Comparison of ENCODE assay signal across 9 cellular contexts in the genomic region with DNA sequence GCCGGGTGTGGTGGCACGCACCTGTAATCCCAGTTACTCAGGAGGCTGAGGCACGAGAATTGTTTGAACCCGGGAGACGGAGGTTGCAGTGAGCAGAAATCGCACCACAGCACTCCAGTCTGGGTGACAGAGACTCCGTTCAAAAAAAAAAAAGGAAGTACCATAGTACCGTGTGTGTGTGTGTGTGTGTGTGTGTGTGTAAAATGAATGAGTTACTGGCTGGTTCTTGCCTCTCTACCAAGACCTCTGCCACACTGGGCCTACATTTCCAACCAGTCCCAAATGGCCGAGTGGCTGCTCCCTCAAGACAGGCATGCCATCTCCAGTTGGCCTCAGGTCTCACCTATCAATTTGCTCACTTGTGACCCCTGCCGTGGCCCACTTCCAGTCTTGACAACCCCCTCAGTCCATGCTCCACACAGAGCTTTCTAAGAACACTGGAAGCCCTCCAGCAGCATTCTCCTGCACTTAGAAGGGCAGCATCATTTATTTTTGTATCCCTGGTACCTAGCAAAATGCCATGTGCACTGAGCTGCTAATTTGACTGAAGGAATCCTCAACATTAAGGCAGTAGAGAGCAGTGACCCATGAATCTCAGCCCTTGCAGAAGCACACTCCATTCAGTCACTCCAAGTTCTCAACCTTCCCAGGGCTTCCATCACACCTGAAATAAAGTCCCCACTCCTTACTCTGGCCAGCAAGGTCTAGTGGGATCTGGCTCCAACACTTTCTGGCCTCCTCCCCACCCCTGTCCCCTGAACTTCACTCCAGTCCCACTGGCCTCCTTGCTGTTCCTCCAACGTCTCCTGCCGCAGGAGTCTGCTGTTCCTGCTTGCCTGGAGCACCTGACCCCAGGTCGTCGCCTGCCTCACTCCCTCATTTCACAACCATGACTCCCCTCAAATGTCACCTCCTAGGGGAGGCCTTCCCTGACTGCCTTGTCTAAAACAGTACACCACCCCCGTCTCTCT. TPM values are rescaled to one million over a fixed set of nuclear protein-coding genes. Genes with fewer than 3 reads are reported as not detected.
A peak's percentile ranks its signal among the peaks of the same experiment; 100 is the strongest.
DNase-seq lines count a peak whose midpoint lies in the region; ATAC-seq, FAIRE-seq and TF ChIP-seq lines count a peak whose summit lies in the region.
"Had no signal": no experiment of that assay in that cellular context is flagged by ENCODE, and none has a peak within 500 bp of the region (broad histone marks: within the 10 kb centered on the region; RNA-seq: fewer than 3 reads in every experiment).

No MANE protein-coding gene starts in this region.

- intact Hi-C loops in CD8-positive, alpha-beta T cell (cut with DNase I, micrococcal nuclease) = no loop called here
- intact Hi-C loops in pancreas (cut with DNase I) = loop anchor here in 1 of 3 donors (5.0 kb wide), 1 partner anchor 55 kb away; a partner anchor contains a TSS

- CTCF ChIA-PET in CD8-positive, alpha-beta T cell (lab: Charles Lee) = interaction anchor here (5.5 kb wide), 1 partner anchor 56 kb away, joined by 27 read pairs; a partner anchor contains a TSS

- 84 to 93% methylated on average over 15 of the region's 15 CpGs for WGBS in pancreas, 2 donors

- no peak for ATAC-seq in CD8-positive, alpha-beta T cell
- no peak for ATAC-seq in pancreas

- no peak for FAIRE-seq in pancreas (lab: Jason Lieb, UNC)

- TF ChIP-seq CTCF in CD8-positive, alpha-beta T cell (IDR thresholded peaks at IDR 0.05) = no peak
- TF ChIP-seq CTCF in chondrocyte (IDR thresholded peaks at IDR 0.05) = no peak
- no peak for TF ChIP-seq CTCF in pancreas (IDR thresholded peaks at IDR 0.05)

- peaks cover 24% of the 10 kb centered on the region for H3K4me1 ChIP-seq in CD8-positive, alpha-beta T cell (ENCODE audit: insufficient read depth, low read length)
- H3K4me1 ChIP-seq in pancreas = peaks cover 49 to 54% (median 52%) of the 10 kb centered on the region in 3 donors

- H3K36me3 Mint-ChIP-seq in CD8-positive, alpha-beta T cell = peaks cover 30% of the 10 kb centered on the region
- H3K36me3 Mint-ChIP-seq in chondrocyte (ENCODE audit: low read depth) = peaks cover 33% of the 10 kb centered on the region

- H3K27me3 Mint-ChIP-seq in CD8-positive, alpha-beta T cell (ENCODE audit: low read depth) = no peaks in the 10 kb centered on the region
- H3K27me3 Mint-ChIP-seq in chondrocyte (ENCODE audit: low read depth) = no peaks in the 10 kb centered on the region

- DNase-seq in CD8-positive, alpha-beta T cell = no peak
- DNase-seq in NOMO-1 treated with dmso at 0.1 percent for 144 hours (lab: John Stamatoyannopoulos, UW; ENCODE audit: unreplicated experiment) (peak; percentile 14), chondrocyte (ENCODE audit: low spot score) (no peak), pancreas (no peak), midbrain (lab: John Stamatoyannopoulos, UW) (no peak), SW 1271 (lab: John Stamatoyannopoulos, UW) (no peak), DMS79 treated with DMSO at 0.1 percent for 48 hours (lab: John Stamatoyannopoulos, UW) (no peak)
- no peak for DNase-seq in effector CD8-positive, alpha-beta T cell (lab: John Stamatoyannopoulos, UW)

- H3K27me3 ChIP-seq in CD8-positive, alpha-beta T cell (ENCODE audit: insufficient read depth, low read length) = no peaks in the 10 kb centered on the region
- no peaks in the 10 kb centered on the region for H3K27me3 ChIP-seq in pancreas

- H3K27ac ChIP-seq in CD8-positive, alpha-beta T cell (ENCODE audit: low read depth, low read length) = no peak overlapping the region
- H3K27ac ChIP-seq in pancreas = peak overlapping the region in 3 of 4 donors; percentile 1 to 66 (median 28)
- H3K27ac ChIP-seq: SK-N-MC had no signal

- peaks cover 37% of the 10 kb centered on the region for H3K4me1 Mint-ChIP-seq in CD8-positive, alpha-beta T cell (ENCODE audit: low read depth)
- peaks cover 40% of the 10 kb centered on the region for H3K4me1 Mint-ChIP-seq in chondrocyte (ENCODE audit: low read depth)

- no peak overlapping the region for H3K4me3 Mint-ChIP-seq in CD8-positive, alpha-beta T cell
- no peak overlapping the region for H3K4me3 Mint-ChIP-seq in chondrocyte (ENCODE audit: unreplicated experiment)

- peak overlapping the region; percentile 86 for H3K27ac Mint-ChIP-seq in CD8-positive, alpha-beta T cell
- peak overlapping the region; percentile 54 for H3K27ac Mint-ChIP-seq in chondrocyte (ENCODE audit: unreplicated experiment)

- H3K36me3 ChIP-seq in CD8-positive, alpha-beta T cell (ENCODE audit: insufficient read depth, low read length) = peaks cover 5% of the 10 kb centered on the region
- H3K36me3 ChIP-seq in pancreas = peaks cover 0 to 5% (median 0%) of the 10 kb centered on the region in 3 donors

- H3K9me3 Mint-ChIP-seq in CD8-positive, alpha-beta T cell = no peaks in the 10 kb centered on the region
- H3K9me3 Mint-ChIP-seq in chondrocyte (ENCODE audit: low read depth) = no peaks in the 10 kb centered on the region

- POLR2A ChIA-PET in CD8-positive, alpha-beta T cell (lab: Charles Lee) = interaction anchor here (0.6 to 1.8 kb wide), 2 partner anchors 18 to 56 kb away, joined by 3 to 8 read pairs; no protein-coding TSS in a partner anchor

- H3K4me3 ChIP-seq in CD8-positive, alpha-beta T cell (ENCODE audit: low read depth, low read length) = no peak overlapping the region
- no peak overlapping the region for H3K4me3 ChIP-seq in pancreas
- H3K4me3 ChIP-seq: SK-N-MC had no signal

- H3K9me3 ChIP-seq in CD8-positive, alpha-beta T cell (ENCODE audit: low read length) = no peaks in the 10 kb centered on the region
- H3K9me3 ChIP-seq in pancreas = no peaks in the 10 kb centered on the region

RNA-seq across cellular contexts. Expression of a gene that starts 29.9 kb away (rescaled TPM):
- total RNA-seq in CD8-positive, alpha-beta T cell = not detected
- not detected in 3 replicates for total RNA-seq in chondrocyte
- under 1 TPM in 5 of 6 donors, not detected in 1; 0.28 to 0.94 (median 0.60) TPM for total RNA-seq in pancreas
- polyA plus RNA-seq in pancreas = 1 to 10 TPM; 3.7 to 7.8 TPM

RNA-seq across cellular contexts. Expression of a gene that starts 55.1 kb away (rescaled TPM):
- total RNA-seq in CD8-positive, alpha-beta T cell = 1 to 10 TPM; 9.5 to 9.7 TPM
- total RNA-seq in chondrocyte (55.9 to 96.1 TPM (median 90.7 TPM) in 3 replicates), pancreas (10 to 100 TPM; 27.3 to 59.8 (median 40.0) TPM)
- 10 to 100 TPM; 40.8 to 55.5 TPM for polyA plus RNA-seq in pancreas
